21 cellular contexts compared by ENCODE assay signal in the genomic region with DNA sequence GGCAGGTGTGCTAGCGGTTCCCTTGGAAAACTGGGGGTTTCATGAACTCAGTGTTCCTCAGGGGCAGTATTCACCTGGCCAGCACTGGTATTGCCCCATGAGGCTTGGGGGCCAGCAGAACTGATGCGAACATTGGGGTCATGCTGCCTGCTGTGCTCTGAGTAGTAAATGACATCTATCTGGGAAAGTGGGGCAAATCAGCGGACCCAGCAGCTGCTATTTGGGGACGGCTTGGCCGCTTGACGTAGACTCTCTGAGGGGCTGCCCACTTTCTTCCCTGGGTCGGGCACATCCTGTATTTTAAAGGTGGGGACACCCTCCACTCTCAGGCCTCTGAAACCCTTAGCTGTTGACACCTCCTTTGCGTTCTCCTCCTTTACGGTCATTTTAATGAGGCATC. TPM values are rescaled to one million over a fixed set of nuclear protein-coding genes. Genes with fewer than 3 reads are reported as not detected.
DNase-seq lines count a peak whose midpoint lies in the region; ATAC-seq and TF ChIP-seq lines count a peak whose summit lies in the region.
"Had no signal": no experiment of that assay in that cellular context is flagged by ENCODE, and none has a peak within 500 bp of the region (broad histone marks: within the 10 kb centered on the region; RNA-seq: fewer than 3 reads in every experiment).

No MANE protein-coding gene starts in this region.

- H3K27ac ChIP-seq in HUES6 (ENCODE audit: low read depth, low read length): no peak overlapping the region
- H3K27ac ChIP-seq: HL-60 had no signal

- no peaks in the 10 kb centered on the region for H3K36me3 ChIP-seq in HUES6 (ENCODE audit: control insufficient read depth, insufficient read depth, low read length)

- no peak for ATAC-seq in GM21447 (IDR thresholded peaks at IDR 0.05; ENCODE audit: unreplicated experiment)
- ATAC-seq: PC-3 had no signal

- no peak overlapping the region for H3K9ac ChIP-seq in HUES6 (ENCODE audit: low read length)

- H3K4me3 ChIP-seq in HUES6 (ENCODE audit: low read depth, low read length): peak overlapping the region; percentile 39

- TF ChIP-seq CTCF in brain (conservative IDR thresholded peaks at IDR 0.05) (no peak), nephron (IDR thresholded peaks at IDR 0.05; ENCODE audit: unreplicated experiment in 3 of 3) (no peak), CD14-positive monocyte (IDR thresholded peaks at IDR 0.05) (no peak)

- H3K36me3 Mint-ChIP-seq in brain (no peaks in the 10 kb centered on the region), nephron (ENCODE audit: low read depth) (no peaks in the 10 kb centered on the region), CD14-positive monocyte (peaks cover 0 to 2% of the 10 kb centered on the region in 2 donors)

- H3K4me1 ChIP-seq in HUES6 (ENCODE audit: control insufficient read depth, insufficient read depth, low read length): peaks cover 32% of the 10 kb centered on the region

- H3K9me3 ChIP-seq in HUES6 (ENCODE audit: control insufficient read depth, insufficient read depth, low read depth, low read length): no peaks in the 10 kb centered on the region

- H3K27ac Mint-ChIP-seq in brain (peak overlapping the region; percentile 3 to 74 (median 42)), nephron (peak overlapping the region; percentile 45 to 84 (median 75)), CD14-positive monocyte (peak overlapping the region in 1 of 7 donors; percentile 10)
- H3K27ac Mint-ChIP-seq: HFFc6 had no signal

- DNase-seq in ELF-1 (ENCODE audit: low read depth, low spot score) (peak; percentile 2), DMS153 (lab: John Stamatoyannopoulos, UW) (no peak), CD14-positive monocyte (ENCODE audit: low spot score) (no peak), midbrain (lab: John Stamatoyannopoulos, UW) (no peak)
- DNase-seq: AML-193, C1 segment of cervical spinal cord, DMS53, H7, HFFc6, IMR-90, NCI-H1105, NCI-H2081, NCI-H2171 treated with DMSO at 0.1 percent for 48 hours, NCI-H446, PC-3, Right ventricle myocardium superior had no signal

- peaks cover 61% of the 10 kb centered on the region for H3K4me1 Mint-ChIP-seq in brain
- H3K4me1 Mint-ChIP-seq in nephron: peaks cover 55% of the 10 kb centered on the region
- peaks cover 44% of the 10 kb centered on the region for H3K4me1 Mint-ChIP-seq in CD14-positive monocyte

- H3K27me3 Mint-ChIP-seq in brain (peaks cover 15% of the 10 kb centered on the region), nephron (ENCODE audit: low read depth) (no peaks in the 10 kb centered on the region), CD14-positive monocyte (ENCODE audit: low read depth in 3 of 3) (peaks cover 11 to 19% (median 13%) of the 10 kb centered on the region in 3 donors)

- intact Hi-C loops in CD14-positive monocyte (cut with micrococcal nuclease): no loop called here

- H3K9me3 Mint-ChIP-seq in brain (peaks cover 0 to 3% (median 0%) of the 10 kb centered on the region in 5 experiments), nephron (no peaks in the 10 kb centered on the region), CD14-positive monocyte (peaks cover 0 to 2% (median 0%) of the 10 kb centered on the region in 7 donors)
- H3K9me3 Mint-ChIP-seq: HFFc6 had no signal

- H3K27me3 ChIP-seq in HUES6 (ENCODE audit: control insufficient read depth, insufficient read depth, low read length): peaks cover 69% of the 10 kb centered on the region

- H3K4me3 Mint-ChIP-seq in brain (peak overlapping the region in 2 of 5 experiments; percentile 3 to 25), nephron (peak overlapping the region in 2 of 3 experiments; percentile 18 to 34), CD14-positive monocyte (no peak overlapping the region)
- H3K4me3 Mint-ChIP-seq: HFFc6 had no signal

RNA-seq across cellular contexts. Expression of a gene that starts 56.5 kb away (rescaled TPM):
- polyA plus RNA-seq in brain (ENCODE audit: insufficient read depth, low read depth, low replicate concordance): 55.6 TPM
- 10 to 100 TPM; 62.3 to 81.8 TPM for polyA plus RNA-seq in CD14-positive monocyte

Comparison
In these comparisons a context has a peak if more than half of its experiments do, and no peak if none do; other contexts are left out.
1. H3K4me3 Mint-ChIP-seq: peak in nephron (2 of 3); none in CD14-positive monocyte (0 of 2).